In genomic region chr20:43983359-43983758, GRCh38 we compare ENCODE assay signal across 8 cellular contexts.
DNase-seq lines count a peak whose midpoint lies in the region; ATAC-seq and TF ChIP-seq lines count a peak whose summit lies in the region.

No MANE protein-coding gene starts in this region.

- ATAC-seq in heart right ventricle (no peak), left ventricle myocardium superior (no peak), HG03442 (IDR thresholded peaks at IDR 0.05; ENCODE audit: unreplicated experiment) (no peak), GM21423 (IDR thresholded peaks at IDR 0.05; ENCODE audit: unreplicated experiment) (no peak)

- peak in 5 of 9 donors; percentile 10 to 45 (median 27) for TF ChIP-seq CTCF in heart right ventricle (IDR thresholded peaks at IDR 0.05)
- peak; percentile 43 for TF ChIP-seq CTCF in glutamatergic neuron (IDR thresholded peaks at IDR 0.05; ENCODE audit: partially characterized antibody, unreplicated experiment)

- H3K27me3 Mint-ChIP-seq in glutamatergic neuron (ENCODE audit: unreplicated experiment): no peaks in the 10 kb centered on the region

- intact Hi-C loops in heart right ventricle (cut with DNase I): no loop called here
- intact Hi-C loops in left ventricle myocardium superior (cut with micrococcal nuclease): no loop called here

- peaks cover 0 to 7% (median 0%) of the 10 kb centered on the region in 7 donors for H3K27me3 ChIP-seq in heart right ventricle

- no peaks in the 10 kb centered on the region for H3K36me3 ChIP-seq in heart right ventricle

- no peak for DNase-seq in heart right ventricle
- no peak for DNase-seq in left ventricle myocardium superior
- peak; percentile 14 to 21 for DNase-seq in activated CD4-positive, alpha-beta T cell treated with anti-CD3 and anti-CD28 coated beads, Interleukin-2, amount 50 U/mL, for 4 hours
- no peak for DNase-seq in glutamatergic neuron
- no peak for DNase-seq in EL
- DNase-seq in AG08395 (ENCODE audit: low spot score): no peak

- H3K9me3 ChIP-seq in heart right ventricle: no peaks in the 10 kb centered on the region

- H3K4me1 ChIP-seq in heart right ventricle: peaks cover 0 to 18% (median 0%) of the 10 kb centered on the region in 9 donors

- H3K27ac ChIP-seq in heart right ventricle: no peak overlapping the region

- whole genome bisulfite sequencing in heart right ventricle, 2 donors: 93 to 94% methylated on average over 5 of the region's 5 CpGs

- H3K4me3 ChIP-seq in heart right ventricle: no peak overlapping the region

- H3K27ac Mint-ChIP-seq in glutamatergic neuron (ENCODE audit: unreplicated experiment): no peak overlapping the region

- H3K9me3 Mint-ChIP-seq in glutamatergic neuron (ENCODE audit: unreplicated experiment): no peaks in the 10 kb centered on the region

- no peak overlapping the region for H3K4me3 Mint-ChIP-seq in glutamatergic neuron (ENCODE audit: unreplicated experiment)

- H3K4me1 Mint-ChIP-seq in glutamatergic neuron (ENCODE audit: low read depth, unreplicated experiment): no peaks in the 10 kb centered on the region

- H3K36me3 Mint-ChIP-seq in glutamatergic neuron (ENCODE audit: unreplicated experiment): no peaks in the 10 kb centered on the region

Comparison
In these comparisons a context has a peak if more than half of its experiments do, and no peak if none do; other contexts are left out.
1. DNase-seq: peak in activated CD4-positive, alpha-beta T cell treated with anti-CD3 and anti-CD28 coated beads, Interleukin-2, amount 50 U/mL, for 4 hours (2 of 2); none in heart right ventricle (0 of 2), left ventricle myocardium superior (single experiment), glutamatergic neuron (single experiment), EL (single experiment) and AG08395 (single experiment).